ENCODE assay signal across 18 cellular contexts in the genomic region with DNA sequence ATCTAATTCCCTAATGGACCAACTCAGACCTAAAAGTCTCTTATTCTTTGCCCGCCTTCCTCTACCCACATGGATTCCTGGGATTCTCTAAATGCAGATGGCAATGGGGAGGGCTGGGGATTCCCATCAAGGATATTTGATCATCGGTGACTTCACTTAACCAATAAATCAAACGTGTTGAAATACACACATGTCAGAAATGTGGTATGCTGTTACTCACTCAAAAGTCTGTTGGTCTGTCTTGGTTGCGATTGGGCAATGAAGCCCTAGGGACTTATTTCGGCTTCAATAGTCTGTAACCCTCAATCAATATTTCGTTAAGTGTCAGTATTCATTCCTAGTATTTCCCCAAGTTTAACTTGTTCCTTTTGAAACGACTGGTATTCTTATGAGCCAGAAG.
DNase-seq lines count a peak whose midpoint lies in the region; ATAC-seq, FAIRE-seq and TF ChIP-seq lines count a peak whose summit lies in the region.
"Had no signal": no experiment of that assay in that cellular context is flagged by ENCODE, and none has a peak within 500 bp of the region (broad histone marks: within the 10 kb centered on the region; RNA-seq: fewer than 3 reads in every experiment).

No MANE protein-coding gene starts in this region.

- ATAC-seq in foreskin keratinocyte, result no peak

- TF ChIP-seq CTCF in AG10803 (conservative IDR thresholded peaks at IDR 0.05; ENCODE audit: low read length) (no peak), foreskin keratinocyte (conservative IDR thresholded peaks at IDR 0.05) (no peak)

- H3K27me3 ChIP-seq in foreskin keratinocyte, result no peaks in the 10 kb centered on the region
- H3K27me3 ChIP-seq: pancreas, Peyer's patch had no signal

- no peak overlapping the region for H3K27ac ChIP-seq in foreskin keratinocyte
- H3K27ac ChIP-seq: pancreas, Peyer's patch had no signal

- no peaks in the 10 kb centered on the region for H3K4me1 ChIP-seq in foreskin keratinocyte

- FAIRE-seq in HTR-8/SVneo (lab: Jason Lieb, UNC), result peak; percentile 92
- FAIRE-seq: GM12891, pancreas had no signal

- no peak overlapping the region for H3K4me3 ChIP-seq in AG10803 (ENCODE audit: low read length)
- H3K4me3 ChIP-seq: pancreas, Peyer's patch had no signal

- peak; percentile 73 for DNase-seq in AG10803 (ENCODE audit: low read depth)
- peak; percentile 88 for DNase-seq in HTR-8/SVneo (ENCODE audit: insufficient read length, low spot score)
- DNase-seq in SW480 (ENCODE audit: low spot score), result peak; percentile 87
- DNase-seq in foreskin keratinocyte, result peak; percentile 6 to 13
- DNase-seq in stimulated activated CD4-positive, alpha-beta T cell treated with anti-CD3 and anti-CD28 coated beads, Interleukin-2, amount 100 ng/mL, for 24 hours, result no peak
- no peak for DNase-seq in ecto neural progenitor cell (ENCODE audit: low spot score)
- DNase-seq in central memory CD4-positive, alpha-beta T cell, result no peak
- DNase-seq in DMS 273 (lab: John Stamatoyannopoulos, UW; ENCODE audit: unreplicated experiment), result no peak
- DNase-seq: activated CD4-positive, alpha-beta T cell treated with anti-CD3 and anti-CD28 coated beads, Interleukin-2, amount 10 ng/mL, durations not matched to agents 7 days and 5 days; activated T-cell treated with anti-CD3 and anti-CD28 coated beads, Interleukin-2, amount 50 U/mL, for 48 hours; AML-193; amygdala; dermis blood vessel endothelial cell; NCI-H1417 treated with DMSO at 0.1 percent for 48 hours; pancreas; Peyer's patch; T-helper 2 cell had no signal

Comparison
In these comparisons a context has a peak if more than half of its experiments do, and no peak if none do; other contexts are left out.
1. DNase-seq: peak in AG10803 (single experiment), HTR-8/SVneo (single experiment), SW480 (single experiment) and foreskin keratinocyte (2 of 2); none in stimulated activated CD4-positive, alpha-beta T cell treated with anti-CD3 and anti-CD28 coated beads, Interleukin-2, amount 100 ng/mL, for 24 hours (0 of 2), ecto neural progenitor cell (single experiment), central memory CD4-positive, alpha-beta T cell (single experiment) and DMS 273 (single experiment).